26 cellular contexts compared by ENCODE assay signal in genomic region chr2:114631146-114631545, GRCh38.
"Had no signal": no experiment of that assay in that cellular context is flagged by ENCODE, and none has a peak within 500 bp of the region (broad histone marks: within the 10 kb centered on the region; RNA-seq: fewer than 3 reads in every experiment).

No MANE protein-coding gene starts in this region.

- DNase-seq: IMR-90; Karpas-422; KG1; MG63; NCI-H1092; NCI-H1105 treated with DMSO at 0.1 percent for 48 hours; NCI-H1417 treated with DMSO at 0.1 percent for 48 hours; NCI-H146; NCI-H1694 treated with DMSO at 0.1 percent for 48 hours; NCI-H1930; NCI-H2081 treated with DMSO at 0.1 percent for 48 hours; NCI-H2171; NCI-H226; NCI-H446; NCI-H510A; NCI-H524 treated with DMSO at 0.1 percent for 48 hours; NCI-H69; NCI-H774; NK-92 treated with Interleukin-12 subunit alpha and Interleukin-12 subunit beta, amount 100 ng/mL, for 24 hours; PC-3; Peyer's patch; SHP77 treated with DMSO at 0.1 percent for 48 hours; SJCRH30 had no signal

- H3K4me3 ChIP-seq: MG63, Peyer's patch, SJCRH30 had no signal

- ATAC-seq: HepG2, PC-3, Right ventricle myocardium inferior, SK-N-SH treated with all-trans-retinoic acid at 6 μM for 48 hours had no signal

- H3K4me1 ChIP-seq: Peyer's patch, SJCRH30 had no signal

- H3K27ac ChIP-seq: Peyer's patch, SJCRH30 had no signal

- H3K27me3 ChIP-seq: MG63, Peyer's patch, SJCRH30 had no signal

- H3K36me3 ChIP-seq: MG63, Peyer's patch, SJCRH30 had no signal
